In genomic region chr1:61445269-61445825, GRCh38 we compare ENCODE assay signal across 27 cellular contexts.
DNase-seq lines count a peak whose midpoint lies in the region; ATAC-seq and TF ChIP-seq lines count a peak whose summit lies in the region.
"Had no signal": no experiment of that assay in that cellular context is flagged by ENCODE, and none has a peak within 500 bp of the region (broad histone marks: within the 10 kb centered on the region; RNA-seq: fewer than 3 reads in every experiment).

No MANE protein-coding gene starts in this region.

- H3K4me1 ChIP-seq in heart left ventricle (peaks cover 9 to 96% (median 71%) of the 10 kb centered on the region in 12 donors), subcutaneous abdominal adipose tissue (ENCODE audit: control insufficient read depth in 5 of 5, insufficient read depth in 5 of 5, low read length in 5 of 5) (peaks cover 26 to 95% (median 90%) of the 10 kb centered on the region in 5 donors)

- no peak for TF ChIP-seq CTCF in heart left ventricle (IDR thresholded peaks at IDR 0.05)
- TF ChIP-seq CTCF in chondrocyte (IDR thresholded peaks at IDR 0.05) = no peak

- DNase-seq in heart left ventricle (no peak), left cardiac atrium (no peak), chondrocyte (ENCODE audit: low spot score) (no peak), left colon (no peak)
- DNase-seq in activated CD4-positive, alpha-beta T cell treated with anti-CD3 and anti-CD28 coated beads for 4 hours = no peak
- DNase-seq: 8988T; activated CD4-positive, alpha-beta T cell treated with anti-CD3 and anti-CD28 coated beads for 36 hours; activated T-cell treated with anti-CD3 and anti-CD28 coated beads, Interleukin-2, amount 50 U/mL, for 4 hours; AML-193; CD8-positive, alpha-beta T cell; effector CD4-positive, alpha-beta T cell; erythroblast; mesendoderm; MM.1S; naive thymus-derived CD4-positive, alpha-beta T cell; NCI-H1436 treated with DMSO at 0.1 percent for 48 hours; NCI-H510A; ovary; SIG-M5; sigmoid colon; stimulated activated naive CD8-positive, alpha-beta T cell treated with anti-CD3 and anti-CD28 coated beads, Interleukin-15, Interleukin-2, amounts not matched to agents 100 U/mL and 50 U/mL, for 24 hours; tibial artery had no signal

- intact Hi-C loops in heart left ventricle (cut with DNase I) = no loop called here
- intact Hi-C loops in left cardiac atrium (cut with DNase I) = no loop called here
- intact Hi-C loops in left colon (cut with DNase I, micrococcal nuclease) = no loop called here

- H3K36me3 ChIP-seq in heart left ventricle = no peaks in the 10 kb centered on the region
- H3K36me3 ChIP-seq in subcutaneous abdominal adipose tissue (ENCODE audit: control insufficient read depth in 5 of 5, insufficient read depth in 5 of 5, low read length in 5 of 5) = no peaks in the 10 kb centered on the region
- H3K36me3 ChIP-seq: ovary, sigmoid colon, tibial artery had no signal

- H3K27me3 ChIP-seq in heart left ventricle (no peaks in the 10 kb centered on the region), subcutaneous abdominal adipose tissue (ENCODE audit: control insufficient read depth in 5 of 5, insufficient read depth in 4 of 5, low read length in 5 of 5) (no peaks in the 10 kb centered on the region)
- H3K27me3 ChIP-seq: ovary, sigmoid colon, tibial artery had no signal

- H3K9me3 Mint-ChIP-seq in chondrocyte (ENCODE audit: low read depth) = no peaks in the 10 kb centered on the region
- H3K9me3 Mint-ChIP-seq: activated T-cell treated with anti-CD3 and anti-CD28 coated beads, Interleukin-2, amount 50 U/mL, for 4 hours; CD8-positive, alpha-beta T cell; naive thymus-derived CD4-positive, alpha-beta T cell had no signal

- no peaks in the 10 kb centered on the region for H3K9me3 ChIP-seq in heart left ventricle
- H3K9me3 ChIP-seq in subcutaneous abdominal adipose tissue (ENCODE audit: control insufficient read depth in 5 of 5, low read length in 5 of 5) = no peaks in the 10 kb centered on the region
- H3K9me3 ChIP-seq: ovary, sigmoid colon, tibial artery had no signal

- TF ChIP-seq POLR2A in heart left ventricle (IDR thresholded peaks at IDR 0.05) = no peak

- H3K36me3 Mint-ChIP-seq in chondrocyte (ENCODE audit: low read depth) = peaks cover 2% of the 10 kb centered on the region
- H3K36me3 Mint-ChIP-seq: CD8-positive, alpha-beta T cell; naive thymus-derived CD4-positive, alpha-beta T cell had no signal

- peak overlapping the region in 1 of 5 donors; percentile 13 for H3K9ac ChIP-seq in subcutaneous abdominal adipose tissue (ENCODE audit: low read length in 5 of 5)

- ATAC-seq in heart left ventricle (no peak), left cardiac atrium (no peak), left colon (peak; percentile 68), HG02763 (IDR thresholded peaks at IDR 0.05; ENCODE audit: unreplicated experiment) (no peak), HG03432 (IDR thresholded peaks at IDR 0.05; ENCODE audit: unreplicated experiment) (no peak)
- ATAC-seq: activated CD4-positive, alpha-beta T cell treated with anti-CD3 and anti-CD28 coated beads for 36 hours; activated T-cell treated with anti-CD3 and anti-CD28 coated beads, Interleukin-2, amount 50 U/mL, for 4 hours; CD8-positive, alpha-beta T cell; HCT116; naive thymus-derived CD4-positive, alpha-beta T cell; stimulated activated naive CD8-positive, alpha-beta T cell treated with anti-CD3 and anti-CD28 coated beads, Interleukin-15, Interleukin-2, amounts not matched to agents 100 U/mL and 50 U/mL, for 24 hours had no signal

- H3K4me1 Mint-ChIP-seq in chondrocyte (ENCODE audit: low read depth) = peaks cover 63% of the 10 kb centered on the region
- H3K4me1 Mint-ChIP-seq: activated CD4-positive, alpha-beta T cell treated with anti-CD3 and anti-CD28 coated beads for 36 hours; naive thymus-derived CD4-positive, alpha-beta T cell had no signal

- no peak overlapping the region for H3K4me3 Mint-ChIP-seq in chondrocyte (ENCODE audit: unreplicated experiment)
- H3K4me3 Mint-ChIP-seq: activated CD4-positive, alpha-beta T cell treated with anti-CD3 and anti-CD28 coated beads for 36 hours; activated T-cell treated with anti-CD3 and anti-CD28 coated beads, Interleukin-2, amount 50 U/mL, for 4 hours; CD8-positive, alpha-beta T cell; naive thymus-derived CD4-positive, alpha-beta T cell had no signal

- H3K4me3 ChIP-seq in heart left ventricle (no peak overlapping the region), subcutaneous abdominal adipose tissue (ENCODE audit: low read depth in 1 of 5, low read length in 5 of 5) (no peak overlapping the region)
- H3K4me3 ChIP-seq: ovary, PC-9, sigmoid colon, tibial artery had no signal

- H3K27ac ChIP-seq in heart left ventricle = peak overlapping the region in 11 of 12 donors; percentile 23 to 88 (median 78)
- peak overlapping the region; percentile 91 for H3K27ac ChIP-seq in subcutaneous abdominal adipose tissue (ENCODE audit: low read depth, low read length)
- H3K27ac ChIP-seq: ovary, PC-9 had no signal

- no peaks in the 10 kb centered on the region for H3K27me3 Mint-ChIP-seq in chondrocyte (ENCODE audit: low read depth)
- H3K27me3 Mint-ChIP-seq: activated CD4-positive, alpha-beta T cell treated with anti-CD3 and anti-CD28 coated beads for 36 hours; naive thymus-derived CD4-positive, alpha-beta T cell had no signal

- peak overlapping the region; percentile 61 for H3K27ac Mint-ChIP-seq in chondrocyte (ENCODE audit: unreplicated experiment)
- H3K27ac Mint-ChIP-seq: activated CD4-positive, alpha-beta T cell treated with anti-CD3 and anti-CD28 coated beads for 36 hours; CD8-positive, alpha-beta T cell; naive thymus-derived CD4-positive, alpha-beta T cell had no signal

- 54 to 70% (median 66%) methylated on average over 8 of the region's 8 CpGs for WGBS in heart left ventricle, 4 donors
